In genomic region chr14:64973026-64973442, GRCh38 we compare ENCODE assay signal across 9 cellular contexts. TPM values are rescaled to one million over a fixed set of nuclear protein-coding genes. Genes with fewer than 3 reads are reported as not detected.
DNase-seq lines count a peak whose midpoint lies in the region; ATAC-seq and TF ChIP-seq lines count a peak whose summit lies in the region.
"Had no signal": no experiment of that assay in that cellular context is flagged by ENCODE, and none has a peak within 500 bp of the region (broad histone marks: within the 10 kb centered on the region; RNA-seq: fewer than 3 reads in every experiment).

No MANE protein-coding gene starts in this region.

- H3K79me2 ChIP-seq in hepatocyte = peaks cover 27% of the 10 kb centered on the region

- H4K20me1 ChIP-seq in hepatocyte (ENCODE audit: insufficient read depth, poor library complexity, severe bottlenecking) = no peaks in the 10 kb centered on the region

- peak; percentile 39 for DNase-seq in activated effector memory CD4-positive, alpha-beta T cell treated with anti-CD3 and anti-CD28 coated beads, Interleukin-2, amount 50 U/mL, for 16 hours
- no peak for DNase-seq in activated effector memory CD4-positive, alpha-beta T cell treated with Interleukin-2 at 50 U/mL for 16 hours
- DNase-seq in hepatocyte (ENCODE audit: low spot score) (no peak), germinal center (ENCODE audit: low spot score) (no peak), activated gamma-delta T cell treated with Interleukin-2 at 50 U/mL for 16 hours (no peak)
- no peak for DNase-seq in stimulated activated naive CD8-positive, alpha-beta T cell treated with anti-CD3 and anti-CD28 coated beads, Interleukin-15, amount 100 ng/mL, for 72 hours
- no peak for DNase-seq in activated CD4-positive, alpha-beta T cell treated with anti-CD3 and anti-CD28 coated beads, Interleukin-2, amount 50 U/mL, for 4 hours

- TF ChIP-seq CTCF in WI38 (IDR thresholded peaks at IDR 0.05; ENCODE audit: low read depth, low read length) (no peak), hepatocyte (IDR thresholded peaks at IDR 0.05; ENCODE audit: poor library complexity) (no peak)

- ATAC-seq in stimulated activated naive CD8-positive, alpha-beta T cell treated with anti-CD3 and anti-CD28 coated beads, Interleukin-15, amount 100 ng/mL, for 72 hours = no peak

- no peaks in the 10 kb centered on the region for H3K9me3 Mint-ChIP-seq in stimulated activated naive CD8-positive, alpha-beta T cell treated with anti-CD3 and anti-CD28 coated beads, Interleukin-15, amount 100 ng/mL, for 72 hours

- peak overlapping the region; percentile 22 for H3K27ac ChIP-seq in hepatocyte
- H3K27ac ChIP-seq: pancreas had no signal

- H3K4me3 Mint-ChIP-seq in stimulated activated naive CD8-positive, alpha-beta T cell treated with anti-CD3 and anti-CD28 coated beads, Interleukin-15, amount 100 ng/mL, for 72 hours = peak overlapping the region; percentile 83 to 92

- H3K4me1 Mint-ChIP-seq in stimulated activated naive CD8-positive, alpha-beta T cell treated with anti-CD3 and anti-CD28 coated beads, Interleukin-15, amount 100 ng/mL, for 72 hours = peaks cover 29% of the 10 kb centered on the region

- H3K4me3 ChIP-seq in WI38 (ENCODE audit: low read depth, low read length) = peak overlapping the region; percentile 64; the same call in 1 of the 2 replicates
- no peak overlapping the region for H3K4me3 ChIP-seq in hepatocyte

- H3K9me3 ChIP-seq in hepatocyte (ENCODE audit: low read depth) = no peaks in the 10 kb centered on the region
- H3K9me3 ChIP-seq: pancreas had no signal

- no peaks in the 10 kb centered on the region for H3K27me3 ChIP-seq in hepatocyte
- H3K27me3 ChIP-seq: pancreas had no signal

- H3K4me1 ChIP-seq in hepatocyte (ENCODE audit: insufficient read depth) = peaks cover 6% of the 10 kb centered on the region

- peak overlapping the region; percentile 79 for H2AFZ ChIP-seq in hepatocyte

- H3K27ac Mint-ChIP-seq in stimulated activated naive CD8-positive, alpha-beta T cell treated with anti-CD3 and anti-CD28 coated beads, Interleukin-15, amount 100 ng/mL, for 72 hours = no peak overlapping the region

- peak overlapping the region; percentile 97 for H3K4me2 ChIP-seq in hepatocyte

- WGBS in hepatocyte (ENCODE audit: low lambda C conversion rate, missing lambda C conversion rate) = 68% methylated on average over 8 of the region's 8 CpGs

- H3K9me2 ChIP-seq in hepatocyte (replicated peaks; ENCODE audit: insufficient read depth) = no peaks in the 10 kb centered on the region

- peaks cover 15% of the 10 kb centered on the region for H3K27me3 Mint-ChIP-seq in stimulated activated naive CD8-positive, alpha-beta T cell treated with anti-CD3 and anti-CD28 coated beads, Interleukin-15, amount 100 ng/mL, for 72 hours

- H3K36me3 ChIP-seq in hepatocyte (replicated peaks; ENCODE audit: insufficient read depth, low read depth) = no peaks in the 10 kb centered on the region
- H3K36me3 ChIP-seq: pancreas had no signal

RNA-seq across cellular contexts. Expression of gene RAB15, which starts 0.9 kb away (rescaled TPM):
- total RNA-seq in hepatocyte = 33.8 and 34.0 TPM in 2 replicates
- 38.7 and 40.6 TPM in 2 replicates for polyA plus RNA-seq in hepatocyte

RNA-seq across cellular contexts. Expression of gene FNTB, which starts 13.7 kb away (rescaled TPM):
- total RNA-seq in hepatocyte = 11.3 and 18.1 TPM in 2 replicates
- 19.5 and 24.3 TPM in 2 replicates for polyA plus RNA-seq in hepatocyte

RNA-seq across cellular contexts. Expression of gene GPX2, which starts 30.5 kb away (rescaled TPM):
- total RNA-seq in hepatocyte = 59.8 and 88.9 TPM in 2 replicates
- polyA plus RNA-seq in hepatocyte = 75.5 and 115 TPM in 2 replicates

RNA-seq across cellular contexts. Expression of gene CHURC1, which starts 58.8 kb away (rescaled TPM):
- total RNA-seq in hepatocyte = 62.4 and 71.1 TPM in 2 replicates
- 134 TPM in 2 replicates for polyA plus RNA-seq in hepatocyte
